15 cellular contexts compared by ENCODE assay signal in genomic region chr7:150556521-150557138, GRCh38. TPM values are rescaled to one million over a fixed set of nuclear protein-coding genes. Genes with fewer than 3 reads are reported as not detected.
DNase-seq lines count a peak whose midpoint lies in the region; ATAC-seq lines count a peak whose summit lies in the region.
"Had no signal": no experiment of that assay in that cellular context is flagged by ENCODE, and none has a peak within 500 bp of the region (broad histone marks: within the 10 kb centered on the region; RNA-seq: fewer than 3 reads in every experiment).

No MANE protein-coding gene starts in this region.

- peaks cover 35% of the 10 kb centered on the region for H3K4me1 Mint-ChIP-seq in activated CD8-positive, alpha-beta T cell treated with anti-CD3 and anti-CD28 coated beads, Interleukin-2, amount 10 ng/mL, durations not matched to agents 7 days and 5 days (ENCODE audit: low read depth)
- H3K4me1 Mint-ChIP-seq: mesothelial cell of epicardium had no signal

- ATAC-seq in Right ventricle myocardium superior (ENCODE audit: poor library complexity) (peak; percentile 75), left colon (peak; percentile 31), GM21528 (IDR thresholded peaks at IDR 0.05; ENCODE audit: low FRiP score, unreplicated experiment) (no peak), HG02938 (IDR thresholded peaks at IDR 0.05; ENCODE audit: unreplicated experiment) (no peak)
- ATAC-seq in activated CD8-positive, alpha-beta T cell treated with anti-CD3 and anti-CD28 coated beads, Interleukin-2, amount 10 ng/mL, durations not matched to agents 7 days and 5 days, result peak; percentile 95

- CTCF ChIA-PET in activated CD8-positive, alpha-beta T cell treated with anti-CD3 and anti-CD28 coated beads, Interleukin-2, amount 10 ng/mL, durations not matched to agents 7 days and 5 days (lab: Charles Lee), result no interaction called here

- H3K36me3 Mint-ChIP-seq in activated CD8-positive, alpha-beta T cell treated with anti-CD3 and anti-CD28 coated beads, Interleukin-2, amount 10 ng/mL, durations not matched to agents 7 days and 5 days (ENCODE audit: low read depth), result peaks cover 80% of the 10 kb centered on the region
- H3K36me3 Mint-ChIP-seq: mesothelial cell of epicardium had no signal

- no peak for DNase-seq in Right ventricle myocardium superior
- no peak for DNase-seq in cardiac septum (ENCODE audit: low spot score)
- DNase-seq in activated CD8-positive, alpha-beta T cell treated with anti-CD3 and anti-CD28 coated beads, Interleukin-2, amount 10 ng/mL, durations not matched to agents 7 days and 5 days, result peak; percentile 54
- DNase-seq in left colon, result no peak
- DNase-seq in cerebellum (ENCODE audit: low spot score), result no peak
- DNase-seq in stimulated activated CD4-positive, alpha-beta T cell treated with anti-CD3 and anti-CD28 coated beads, Interleukin-4, amount 100 ng/mL, for 24 hours, result no peak
- DNase-seq: activated effector memory CD4-positive, alpha-beta T cell treated with Interleukin-2 at 50 U/mL for 16 hours; NCI-H2081; posterior cingulate gyrus; SIG-M5; stimulated activated CD4-positive, alpha-beta T cell treated with anti-CD3 and anti-CD28 coated beads, Interleukin-15, amount 100 ng/mL, for 24 hours had no signal

- H3K4me3 Mint-ChIP-seq in activated CD8-positive, alpha-beta T cell treated with anti-CD3 and anti-CD28 coated beads, Interleukin-2, amount 10 ng/mL, durations not matched to agents 7 days and 5 days, result peak overlapping the region; percentile 55
- H3K4me3 Mint-ChIP-seq: mesothelial cell of epicardium had no signal

- H3K9me3 Mint-ChIP-seq in activated CD8-positive, alpha-beta T cell treated with anti-CD3 and anti-CD28 coated beads, Interleukin-2, amount 10 ng/mL, durations not matched to agents 7 days and 5 days (ENCODE audit: insufficient read depth), result peaks cover 57% of the 10 kb centered on the region

- peak overlapping the region; percentile 90 for H3K27ac Mint-ChIP-seq in activated CD8-positive, alpha-beta T cell treated with anti-CD3 and anti-CD28 coated beads, Interleukin-2, amount 10 ng/mL, durations not matched to agents 7 days and 5 days
- H3K27ac Mint-ChIP-seq: mesothelial cell of epicardium had no signal

- no peaks in the 10 kb centered on the region for H3K27me3 Mint-ChIP-seq in activated CD8-positive, alpha-beta T cell treated with anti-CD3 and anti-CD28 coated beads, Interleukin-2, amount 10 ng/mL, durations not matched to agents 7 days and 5 days (ENCODE audit: low read depth)

- POLR2A ChIA-PET in activated CD8-positive, alpha-beta T cell treated with anti-CD3 and anti-CD28 coated beads, Interleukin-2, amount 10 ng/mL, durations not matched to agents 7 days and 5 days (lab: Charles Lee), result interaction anchor here (0.9 kb wide), 1 partner anchor 11 kb away, joined by 3 read pairs; the partner anchor contains the start of gene GIMAP4

- intact Hi-C loops in Right ventricle myocardium superior (cut with DNase I), result no loop called here
- intact Hi-C loops in cardiac septum (cut with DNase I), result no loop called here
- intact Hi-C loops in left colon (cut with DNase I, micrococcal nuclease), result no loop called here

RNA-seq across cellular contexts. Expression of gene GIMAP4, which starts 10.6 kb away (rescaled TPM):
- 34.7 TPM for total RNA-seq in Right ventricle myocardium superior
- total RNA-seq in cardiac septum, result 18.2 TPM
- total RNA-seq in activated CD8-positive, alpha-beta T cell treated with anti-CD3 and anti-CD28 coated beads, Interleukin-2, amount 10 ng/mL, durations not matched to agents 7 days and 5 days, result 100 to 1,000 TPM; 174 to 186 TPM
- total RNA-seq in left colon, result 10 to 100 TPM in 1 of 2 donors, 1 to 10 TPM in 1; 8.4 to 16.2 TPM
- total RNA-seq in cerebellum, result 6.4 TPM
- total RNA-seq: Daoy, mesothelial cell of epicardium had no signal

RNA-seq across cellular contexts. Expression of gene GIMAP7, which starts 42.0 kb away (rescaled TPM):
- total RNA-seq in Right ventricle myocardium superior (22.2 TPM), cardiac septum (13.0 TPM), left colon (1 to 10 TPM; 4.5 to 8.7 TPM), cerebellum (1.8 TPM)
- 100 to 1,000 TPM; 134 TPM for total RNA-seq in activated CD8-positive, alpha-beta T cell treated with anti-CD3 and anti-CD28 coated beads, Interleukin-2, amount 10 ng/mL, durations not matched to agents 7 days and 5 days
- total RNA-seq: Daoy, mesothelial cell of epicardium had no signal

Comparison
In these comparisons a context has a peak if more than half of its experiments do, and no peak if none do; other contexts are left out.
1. ATAC-seq: peak in Right ventricle myocardium superior (single experiment), activated CD8-positive, alpha-beta T cell treated with anti-CD3 and anti-CD28 coated beads, Interleukin-2, amount 10 ng/mL, durations not matched to agents 7 days and 5 days (single experiment) and left colon (single experiment); none in GM21528 (single experiment) and HG02938 (single experiment).